ENCODE assay signal across 8 cellular contexts in genomic region chr3:101675709-101676218, GRCh38.
DNase-seq lines count a peak whose midpoint lies in the region; ATAC-seq lines count a peak whose summit lies in the region.

No MANE protein-coding gene starts in this region.

- H3K4me1 ChIP-seq in ACC112 (ENCODE audit: control insufficient read depth, insufficient read depth, low read length, unreplicated experiment), result peaks cover 9% of the 10 kb centered on the region
- H3K4me1 ChIP-seq in duodenal mucosa (ENCODE audit: control insufficient read depth in 1 of 2, insufficient read depth in 2 of 2, low read length in 2 of 2), result peaks cover 22 to 23% of the 10 kb centered on the region in 2 donors
- peaks cover 9 to 23% of the 10 kb centered on the region in 2 donors for H3K4me1 ChIP-seq in muscle layer of duodenum (ENCODE audit: control insufficient read depth in 1 of 2, insufficient read depth in 2 of 2, low read length in 2 of 2)

- peak overlapping the region; percentile 55 for H2AFZ ChIP-seq in ACC112 (ENCODE audit: low read length, unreplicated experiment)

- peaks cover 51% of the 10 kb centered on the region for H3K79me2 ChIP-seq in ACC112 (ENCODE audit: control insufficient read depth, insufficient read depth, low read length, unreplicated experiment)

- no peak for DNase-seq in NCI-H1105 treated with DMSO at 0.1 percent for 48 hours (lab: John Stamatoyannopoulos, UW)
- DNase-seq in stimulated activated CD4-positive, alpha-beta T cell treated with anti-CD3 and anti-CD28 coated beads, Interleukin-1b, Interleukin-23, amount 100 ng/mL, for 48 hours, result no peak

- H3K9me3 ChIP-seq in KOPT-K1 (ENCODE audit: insufficient read depth, low read length, poor library complexity, severe bottlenecking) (no peaks in the 10 kb centered on the region), duodenal mucosa (ENCODE audit: control insufficient read depth in 1 of 2, low read length in 2 of 2) (no peaks in the 10 kb centered on the region), muscle layer of duodenum (ENCODE audit: control insufficient read depth in 1 of 2, low read length in 2 of 2) (no peaks in the 10 kb centered on the region)

- peaks cover 8% of the 10 kb centered on the region for H3K36me3 ChIP-seq in ACC112 (ENCODE audit: insufficient read depth, low read length)
- H3K36me3 ChIP-seq in KOPT-K1 (ENCODE audit: insufficient read depth, low read length), result peaks cover 34% of the 10 kb centered on the region
- peaks cover 5 to 20% of the 10 kb centered on the region in 2 donors for H3K36me3 ChIP-seq in duodenal mucosa (ENCODE audit: control insufficient read depth in 1 of 2, insufficient read depth in 2 of 2, low read length in 2 of 2)
- peaks cover 12 to 20% of the 10 kb centered on the region in 2 donors for H3K36me3 ChIP-seq in muscle layer of duodenum (ENCODE audit: control insufficient read depth in 1 of 2, insufficient read depth in 2 of 2, low read length in 2 of 2)

- ATAC-seq in GM18909 (IDR thresholded peaks at IDR 0.05; ENCODE audit: poor library complexity, unreplicated experiment), result no peak
- no peak for ATAC-seq in HG02870 (IDR thresholded peaks at IDR 0.05; ENCODE audit: unreplicated experiment)

- H3K9ac ChIP-seq in duodenal mucosa (ENCODE audit: low read depth in 1 of 2, low read length in 2 of 2), result peak overlapping the region; percentile 66 to 93

- H3K27ac ChIP-seq in ACC112 (ENCODE audit: low read depth, low read length) (peak overlapping the region; percentile 69), KOPT-K1 (ENCODE audit: low read depth, low read length, poor library complexity, severe bottlenecking) (peak overlapping the region; percentile 87), duodenal mucosa (ENCODE audit: low read depth, low read length) (no peak overlapping the region), muscle layer of duodenum (ENCODE audit: low read length) (peak overlapping the region; percentile 92)

- no peaks in the 10 kb centered on the region for H3K27me3 ChIP-seq in ACC112 (ENCODE audit: insufficient read depth, low read length)
- H3K27me3 ChIP-seq in duodenal mucosa (ENCODE audit: control insufficient read depth in 1 of 2, insufficient read depth in 2 of 2, low read length in 2 of 2), result no peaks in the 10 kb centered on the region
- no peaks in the 10 kb centered on the region for H3K27me3 ChIP-seq in muscle layer of duodenum (ENCODE audit: low read depth, low read length)

- H3K4me3 ChIP-seq in ACC112 (ENCODE audit: low read depth, low read length) (peak overlapping the region; percentile 95), duodenal mucosa (ENCODE audit: low read depth in 1 of 2, low read length in 2 of 2) (peak overlapping the region; percentile 92 to 94), muscle layer of duodenum (ENCODE audit: low read depth in 1 of 2, low read length in 2 of 2) (peak overlapping the region; percentile 71 to 100)
